In the genomic region with DNA sequence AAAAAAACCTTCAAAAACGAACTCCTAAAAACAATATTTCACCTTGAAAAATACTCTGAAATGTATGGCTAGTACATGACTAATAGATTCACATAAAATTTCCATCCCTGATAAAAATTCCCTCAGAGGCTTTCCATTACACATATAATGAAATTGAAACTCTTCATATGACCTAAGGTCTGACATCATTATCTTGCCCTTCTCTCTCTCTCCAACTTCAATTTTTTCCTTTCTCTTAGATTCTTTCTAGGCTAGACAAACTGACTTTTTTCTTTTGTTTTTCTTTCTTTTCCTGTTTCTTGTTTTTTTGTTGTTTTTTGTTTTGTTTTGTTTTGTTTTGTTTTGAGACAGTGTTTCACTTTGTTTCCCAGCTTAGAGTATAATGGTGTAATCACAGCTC, we compare ENCODE assay signal across 16 cellular contexts.
DNase-seq lines count a peak whose midpoint lies in the region; ATAC-seq and TF ChIP-seq lines count a peak whose summit lies in the region.
"Had no signal": no experiment of that assay in that cellular context is flagged by ENCODE, and none has a peak within 500 bp of the region (broad histone marks: within the 10 kb centered on the region; RNA-seq: fewer than 3 reads in every experiment).

No MANE protein-coding gene starts in this region.

- H3K9me3 Mint-ChIP-seq in activated T-cell treated with anti-CD3 and anti-CD28 coated beads, Interleukin-2, amount 50 U/mL, for 72 hours = peaks cover 5 to 16% of the 10 kb centered on the region in 2 donors
- H3K9me3 Mint-ChIP-seq in osteocyte (ENCODE audit: unreplicated experiment) = peaks cover 26% of the 10 kb centered on the region
- H3K9me3 Mint-ChIP-seq: GM23338 had no signal

- ATAC-seq in activated T-cell treated with anti-CD3 and anti-CD28 coated beads, Interleukin-2, amount 50 U/mL, for 72 hours (replicated peaks in 1 of 2) = no peak
- no peak for ATAC-seq in GM21515 (IDR thresholded peaks at IDR 0.05; ENCODE audit: unreplicated experiment)
- ATAC-seq: A549, GM23338, HCT116 had no signal

- no peak for TF ChIP-seq CTCF in osteocyte (IDR thresholded peaks at IDR 0.05)

- H3K4me1 Mint-ChIP-seq in activated T-cell treated with anti-CD3 and anti-CD28 coated beads, Interleukin-2, amount 50 U/mL, for 72 hours (ENCODE audit: low read depth) = no peaks in the 10 kb centered on the region
- H3K4me1 Mint-ChIP-seq in osteocyte (ENCODE audit: unreplicated experiment) = peaks cover 38% of the 10 kb centered on the region
- H3K4me1 Mint-ChIP-seq: CD14-positive monocyte; CD4-positive, alpha-beta memory T cell had no signal

- peak overlapping the region; percentile 6 for H3K27ac Mint-ChIP-seq in activated T-cell treated with anti-CD3 and anti-CD28 coated beads, Interleukin-2, amount 50 U/mL, for 72 hours
- peak overlapping the region; percentile 45 for H3K27ac Mint-ChIP-seq in osteocyte (ENCODE audit: unreplicated experiment)
- H3K27ac Mint-ChIP-seq: CD4-positive, alpha-beta memory T cell; GM23338 had no signal

- no peak overlapping the region for H3K4me3 Mint-ChIP-seq in activated T-cell treated with anti-CD3 and anti-CD28 coated beads, Interleukin-2, amount 50 U/mL, for 72 hours
- H3K4me3 Mint-ChIP-seq in osteocyte (ENCODE audit: unreplicated experiment) = no peak overlapping the region
- H3K4me3 Mint-ChIP-seq: CD14-positive monocyte; CD4-positive, alpha-beta memory T cell; GM23338 had no signal

- H3K36me3 Mint-ChIP-seq in activated T-cell treated with anti-CD3 and anti-CD28 coated beads, Interleukin-2, amount 50 U/mL, for 72 hours (ENCODE audit: insufficient read depth in 2 of 2) = no peaks in the 10 kb centered on the region
- peaks cover 2% of the 10 kb centered on the region for H3K36me3 Mint-ChIP-seq in osteocyte (ENCODE audit: unreplicated experiment)
- H3K36me3 Mint-ChIP-seq: CD14-positive monocyte; CD4-positive, alpha-beta memory T cell had no signal

- DNase-seq in activated T-cell treated with anti-CD3 and anti-CD28 coated beads, Interleukin-2, amount 50 U/mL, for 72 hours = no peak
- no peak for DNase-seq in activated T-cell treated with anti-CD3 and anti-CD28 coated beads, Interleukin-2, amount 50 U/mL, for 48 hours
- peak; percentile 3 for DNase-seq in OCI-M1 (lab: John Stamatoyannopoulos, UW)
- no peak for DNase-seq in osteocyte (ENCODE audit: extremely low spot score, unreplicated experiment)
- DNase-seq in SKM-1 (lab: John Stamatoyannopoulos, UW; ENCODE audit: unreplicated experiment) = no peak
- DNase-seq in COLO668 (lab: John Stamatoyannopoulos, UW; ENCODE audit: unreplicated experiment) = no peak
- DNase-seq: Calu3; CD4-positive, alpha-beta memory T cell; DMS53; DND-41; EL had no signal

- H3K27me3 Mint-ChIP-seq in activated T-cell treated with anti-CD3 and anti-CD28 coated beads, Interleukin-2, amount 50 U/mL, for 72 hours (ENCODE audit: low read depth) = no peaks in the 10 kb centered on the region
- no peaks in the 10 kb centered on the region for H3K27me3 Mint-ChIP-seq in osteocyte (ENCODE audit: unreplicated experiment)
- H3K27me3 Mint-ChIP-seq: CD4-positive, alpha-beta memory T cell had no signal
